In the genomic region with DNA sequence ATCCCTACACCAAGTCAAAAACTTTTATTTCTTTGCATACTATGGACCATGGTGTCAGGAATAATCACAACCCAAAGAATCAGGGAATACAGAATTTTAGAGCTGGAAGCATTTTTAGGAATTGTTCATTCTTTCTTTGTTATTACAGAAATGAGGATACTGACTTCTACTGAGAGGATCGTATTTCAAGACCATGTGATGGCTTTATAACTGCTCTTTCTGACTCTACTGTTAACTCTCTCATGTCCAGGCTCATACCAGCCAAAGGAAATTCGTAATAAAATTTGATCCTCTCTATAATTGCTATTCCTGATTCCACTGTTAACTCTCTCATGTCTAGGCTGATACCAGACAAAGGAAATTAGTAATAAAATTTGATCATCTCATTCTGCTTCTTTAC, we compare ENCODE assay signal across 21 cellular contexts.
"Had no signal": no experiment of that assay in that cellular context is flagged by ENCODE, and none has a peak within 500 bp of the region (broad histone marks: within the 10 kb centered on the region; RNA-seq: fewer than 3 reads in every experiment).

No MANE protein-coding gene starts in this region.

- H3K27ac ChIP-seq: dorsolateral prefrontal cortex, gastrocnemius medialis, lower lobe of right lung, parathyroid adenoma, right lobe of liver, suprapubic skin, transverse colon, upper lobe of right lung, uterus had no signal

- H3K36me3 ChIP-seq: gastrocnemius medialis, lower lobe of right lung, right lobe of liver, suprapubic skin, transverse colon, upper lobe of right lung, uterus had no signal

- H3K4me3 ChIP-seq: dorsolateral prefrontal cortex, gastrocnemius medialis, lower lobe of right lung, right lobe of liver, smooth muscle cell, suprapubic skin, transverse colon, upper lobe of right lung, uterus had no signal

- H3K27me3 ChIP-seq: dorsolateral prefrontal cortex, gastrocnemius medialis, right lobe of liver, suprapubic skin, transverse colon, upper lobe of right lung, uterus had no signal

- ATAC-seq: gastrocnemius medialis; left ventricle myocardium superior; lower lobe of right lung; natural killer cell; right lobe of liver; stimulated activated naive CD8-positive, alpha-beta T cell treated with anti-CD3 and anti-CD28 coated beads, Interleukin-15, amount 100 ng/mL, for 72 hours; upper lobe of right lung had no signal

- H3K9ac ChIP-seq: parathyroid adenoma had no signal

- H3K4me2 ChIP-seq: smooth muscle cell had no signal

- H3K4me1 ChIP-seq: gastrocnemius medialis, lower lobe of right lung, parathyroid adenoma, right lobe of liver, suprapubic skin, transverse colon, upper lobe of right lung, uterus had no signal

- H3K79me2 ChIP-seq: parathyroid adenoma had no signal

- H2AFZ ChIP-seq: parathyroid adenoma had no signal

- DNase-seq: dorsolateral prefrontal cortex; effector CD4-positive, alpha-beta T cell; gastrocnemius medialis; head of caudate nucleus; left ventricle myocardium superior; lower lobe of right lung; natural killer cell; occipital lobe; right lobe of liver; stimulated activated CD4-positive, alpha-beta T cell treated with anti-CD3 and anti-CD28 coated beads, Interleukin-12 subunit alpha, Interleukin-12 subunit beta, amount 100 ng/mL, for 4 hours; stimulated activated CD4-positive, alpha-beta T cell treated with anti-CD3 and anti-CD28 coated beads, Interleukin-1b, Interleukin-23, amount 100 ng/mL, for 48 hours; stimulated activated CD4-positive, alpha-beta T cell treated with anti-CD3 and anti-CD28 coated beads, Interleukin-4, amount 100 ng/mL, for 1 hour; stimulated activated CD8-positive, alpha-beta memory T cell treated with anti-CD3 and anti-CD28 coated beads, Interleukin-4, amount 100 ng/mL, for 48 hours; stimulated activated naive CD4-positive, alpha-beta T cell; stimulated activated naive CD8-positive, alpha-beta T cell treated with anti-CD3 and anti-CD28 coated beads, Interleukin-15, amount 100 ng/mL, for 72 hours; transverse colon; upper lobe of right lung; uterus had no signal

- H3K9me3 ChIP-seq: gastrocnemius medialis, lower lobe of right lung, right lobe of liver, suprapubic skin, upper lobe of right lung, uterus had no signal
